In the genomic region with DNA sequence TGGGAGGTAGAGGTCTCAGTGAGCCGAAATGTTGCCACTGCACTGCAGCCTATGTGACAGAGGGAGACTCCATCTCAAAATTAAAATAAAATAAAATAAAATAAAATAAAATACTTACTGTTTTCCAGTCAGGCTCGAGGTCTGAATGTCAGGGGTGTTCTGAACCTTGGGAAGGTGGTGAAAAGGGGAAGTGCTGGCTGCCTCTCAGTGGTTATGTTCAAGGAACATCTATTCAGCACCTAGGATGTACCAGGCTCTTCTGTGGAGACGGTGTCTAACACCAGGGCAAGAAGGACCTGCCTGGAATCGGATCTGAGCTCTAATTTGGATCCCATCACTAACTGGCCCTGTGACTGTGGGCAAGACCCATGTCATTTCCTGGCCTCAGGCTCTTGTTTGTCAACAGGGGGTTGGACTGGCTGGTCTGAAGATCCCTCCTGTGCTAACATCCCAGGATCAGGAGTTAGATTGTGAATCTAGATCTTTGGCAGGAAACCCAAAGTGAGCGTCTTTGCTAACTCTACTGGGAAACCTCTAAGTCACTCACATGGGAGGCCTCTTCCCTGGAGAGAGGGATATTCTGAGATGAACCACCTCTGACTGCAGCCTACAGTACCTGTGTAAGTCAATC, we compare ENCODE assay signal across 17 cellular contexts.
"Had no signal": no experiment of that assay in that cellular context is flagged by ENCODE, and none has a peak within 500 bp of the region (broad histone marks: within the 10 kb centered on the region; RNA-seq: fewer than 3 reads in every experiment).

No MANE protein-coding gene starts in this region.

- H3K27me3 ChIP-seq: ovary had no signal

- H3K4me1 ChIP-seq: prostate gland, uterus had no signal

- H3K4me3 ChIP-seq: ovary, prostate gland, uterus had no signal

- H3K36me3 ChIP-seq: ovary, prostate gland, uterus had no signal

- DNase-seq: activated B cell treated with CpG ODN at 0.5 μM for 24 hours; activated CD4-positive, alpha-beta T cell treated with anti-CD3 and anti-CD28 coated beads for 4 hours; activated CD8-positive, alpha-beta memory T cell treated with anti-CD3 and anti-CD28 coated beads, Interleukin-2, amount 10 ng/mL, durations not matched to agents 7 days and 5 days; activated CD8-positive, alpha-beta T cell treated with anti-CD3 and anti-CD28 coated beads for 36 hours; activated gamma-delta T cell treated with Interleukin-2 at 50 U/mL for 16 hours; activated T-cell treated with anti-CD3 and anti-CD28 coated beads for 4 hours; aorta; midbrain; ovary; stimulated activated CD4-positive, alpha-beta T cell treated with anti-CD3 and anti-CD28 coated beads, Interleukin-2, amount 100 ng/mL, for 48 hours; stimulated activated CD8-positive, alpha-beta memory T cell treated with anti-CD3 and anti-CD28 coated beads, Interleukin-4, amount 100 ng/mL, for 48 hours; T1000; trophoblast cell; uterus had no signal

- H3K27ac ChIP-seq: epithelial cell of prostate, neutrophil, ovary, prostate gland, uterus had no signal

- H3K9me3 ChIP-seq: neutrophil, ovary, prostate gland, uterus had no signal
